In the genomic region with DNA sequence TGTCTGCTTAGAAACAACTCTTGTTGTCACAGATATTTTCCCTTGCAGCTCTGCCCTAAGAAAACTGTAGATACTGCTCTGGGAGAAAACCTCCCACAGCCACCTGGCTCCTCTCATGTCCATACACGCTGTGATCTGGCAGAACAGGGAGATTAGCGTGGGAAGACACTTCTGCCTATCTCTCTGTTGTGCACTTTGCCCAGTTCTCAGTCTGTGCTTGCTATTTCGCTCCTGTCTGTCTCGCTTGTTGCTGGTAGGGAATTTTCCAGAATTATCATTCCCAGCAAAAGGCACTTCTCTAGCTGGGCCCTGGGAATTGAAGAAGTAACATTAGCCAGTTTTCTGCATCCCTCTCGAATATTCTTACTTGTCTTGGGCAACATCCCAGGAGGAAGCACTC, we compare ENCODE assay signal across 14 cellular contexts. TPM values are rescaled to one million over a fixed set of nuclear protein-coding genes. Genes with fewer than 3 reads are reported as not detected.
DNase-seq lines count a peak whose midpoint lies in the region; ATAC-seq, FAIRE-seq and TF ChIP-seq lines count a peak whose summit lies in the region.
"Had no signal": no experiment of that assay in that cellular context is flagged by ENCODE, and none has a peak within 500 bp of the region (broad histone marks: within the 10 kb centered on the region; RNA-seq: fewer than 3 reads in every experiment).

No MANE protein-coding gene starts in this region.

- 60% methylated on average over 4 of the region's 5 CpGs for WGBS in mesenchymal stem cell

- no peak for ATAC-seq in HG03442 (IDR thresholded peaks at IDR 0.05; ENCODE audit: unreplicated experiment)
- ATAC-seq in GM18498 (IDR thresholded peaks at IDR 0.05; ENCODE audit: unreplicated experiment) = no peak
- no peak for ATAC-seq in HG02763 (IDR thresholded peaks at IDR 0.05; ENCODE audit: unreplicated experiment)
- ATAC-seq: activated CD8-positive, alpha-beta T cell treated with anti-CD3 and anti-CD28 coated beads for 36 hours; GM12878 had no signal

- no peak overlapping the region for H3K18ac ChIP-seq in mesenchymal stem cell (ENCODE audit: low read depth in 1 of 2, low read length in 2 of 2)

- no peaks in the 10 kb centered on the region for H3K9me3 ChIP-seq in skeletal muscle tissue (ENCODE audit: control insufficient read depth in 3 of 3, low read length in 3 of 3)
- H3K9me3 ChIP-seq in mesenchymal stem cell (ENCODE audit: control insufficient read depth, low read length) = no peaks in the 10 kb centered on the region
- H3K9me3 ChIP-seq: SJSA1 had no signal

- H3K36me3 ChIP-seq in bronchial epithelial cell (ENCODE audit: control insufficient read depth, insufficient read depth, low read length) (no peaks in the 10 kb centered on the region), skeletal muscle tissue (ENCODE audit: control insufficient read depth in 3 of 3, insufficient read depth in 3 of 3, low read length in 3 of 3) (no peaks in the 10 kb centered on the region), mesenchymal stem cell (ENCODE audit: control insufficient read depth in 1 of 2, insufficient read depth in 2 of 2, low read depth in 1 of 2, low read length in 2 of 2) (no peaks in the 10 kb centered on the region)
- H3K36me3 ChIP-seq: SJSA1 had no signal

- H3K79me1 ChIP-seq in mesenchymal stem cell (replicated peaks; ENCODE audit: low read length, poor library complexity, severe bottlenecking) = no peaks in the 10 kb centered on the region

- no peak overlapping the region for H2BK5ac ChIP-seq in mesenchymal stem cell (ENCODE audit: low read depth, low read length, poor library complexity, severe bottlenecking)

- no peak overlapping the region for H4K91ac ChIP-seq in mesenchymal stem cell (ENCODE audit: low read length)

- no peak overlapping the region for H3K4ac ChIP-seq in mesenchymal stem cell (ENCODE audit: low read depth in 1 of 2, low read length in 2 of 2)

- H3K14ac ChIP-seq in mesenchymal stem cell (ENCODE audit: low read length in 2 of 2) = no peak overlapping the region

- no peak overlapping the region for H2BK15ac ChIP-seq in mesenchymal stem cell (ENCODE audit: low read depth, poor library complexity, severe bottlenecking)

- H2AFZ ChIP-seq in mesenchymal stem cell (ENCODE audit: low read depth, low read length) = no peak overlapping the region

- H3K27me3 ChIP-seq in bronchial epithelial cell (ENCODE audit: control insufficient read depth, insufficient read depth, low read length) (no peaks in the 10 kb centered on the region), layer of hippocampus (ENCODE audit: control insufficient read depth, insufficient read depth, low read length) (no peaks in the 10 kb centered on the region), skeletal muscle tissue (ENCODE audit: control insufficient read depth in 3 of 3, insufficient read depth in 3 of 3, low read length in 3 of 3) (no peaks in the 10 kb centered on the region), mesenchymal stem cell (ENCODE audit: control insufficient read depth in 1 of 2, insufficient read depth in 1 of 2, low read length in 2 of 2) (peaks cover 19 to 50% of the 10 kb centered on the region in 2 experiments)

- no peak overlapping the region for H3K23ac ChIP-seq in mesenchymal stem cell (ENCODE audit: low read length in 2 of 2)

- H3K4me1 ChIP-seq in skeletal muscle tissue (ENCODE audit: control insufficient read depth in 3 of 3, insufficient read depth in 3 of 3, low read length in 3 of 3) (peaks cover 0 to 9% (median 7%) of the 10 kb centered on the region in 3 donors), mesenchymal stem cell (ENCODE audit: control insufficient read depth, insufficient read depth, low read depth, low read length) (no peaks in the 10 kb centered on the region)
- H3K4me1 ChIP-seq: SJSA1 had no signal

- TF ChIP-seq CTCF in bronchial epithelial cell (IDR thresholded peaks at IDR 0.05; ENCODE audit: insufficient read depth, low read length, severe bottlenecking) = no peak

- peak; percentile 23 for FAIRE-seq in bronchial epithelial cell (lab: Jason Lieb, UNC)
- FAIRE-seq: GM12878 had no signal

- H2AK5ac ChIP-seq in mesenchymal stem cell (ENCODE audit: low read length, severe bottlenecking) = no peak overlapping the region

- H4K8ac ChIP-seq in mesenchymal stem cell (ENCODE audit: low read length) = no peak overlapping the region

- peak overlapping the region; percentile 5 to 23 (median 8) for H3K9ac ChIP-seq in skeletal muscle tissue (ENCODE audit: low read depth in 1 of 3, low read length in 3 of 3)
- no peak overlapping the region for H3K9ac ChIP-seq in mesenchymal stem cell (ENCODE audit: low read length)

- H3K4me3 ChIP-seq in bronchial epithelial cell (ENCODE audit: low read depth, low read length) (no peak overlapping the region), skeletal muscle tissue (ENCODE audit: low read length in 3 of 3) (peak overlapping the region in 1 of 3 donors; percentile 22), mesenchymal stem cell (ENCODE audit: insufficient read depth in 1 of 2, low read depth in 1 of 2, low read length in 2 of 2) (no peak overlapping the region)
- H3K4me3 ChIP-seq: GM12878, SJSA1 had no signal

- H2BK120ac ChIP-seq in mesenchymal stem cell (ENCODE audit: low read depth, low read length) = no peak overlapping the region

- no peak overlapping the region for H3K4me2 ChIP-seq in mesenchymal stem cell (ENCODE audit: low read length, poor library complexity, severe bottlenecking)

- peak; percentile 59 for DNase-seq in NCI-H1694 treated with DMSO at 0.1 percent for 48 hours (lab: John Stamatoyannopoulos, UW)
- peak; percentile 32 for DNase-seq in bronchial epithelial cell (ENCODE audit: low read depth)
- no peak for DNase-seq in mesenchymal stem cell
- DNase-seq: activated CD8-positive, alpha-beta T cell treated with anti-CD3 and anti-CD28 coated beads for 36 hours; AML-193; endodermal cell; kidney glomerular epithelial cell had no signal

- no peak overlapping the region for H2BK12ac ChIP-seq in mesenchymal stem cell (ENCODE audit: low read length in 2 of 2)

- H3K27ac ChIP-seq in layer of hippocampus (ENCODE audit: low read depth, low read length) (peak overlapping the region; percentile 23), skeletal muscle tissue (ENCODE audit: low read depth, low read length) (peak overlapping the region; percentile 13), mesenchymal stem cell (ENCODE audit: low read length, poor library complexity, severe bottlenecking) (no peak overlapping the region)
- H3K27ac ChIP-seq: SJSA1 had no signal

RNA-seq across cellular contexts. Expression of gene GATM, which starts 8.1 kb away (rescaled TPM):
- 1.0 and 1.3 TPM in 2 replicates for total RNA-seq in bronchial epithelial cell
- total RNA-seq in skeletal muscle tissue = 309 TPM
- 0.10 TPM for polyA plus RNA-seq in mesenchymal stem cell (2013, experiment 1 of 2)
- 0.12 TPM for polyA plus RNA-seq in mesenchymal stem cell (2013, experiment 2 of 2)
- total RNA-seq: SJSA1 had no signal

Comparison
In these comparisons a context has a peak if more than half of its experiments do, and no peak if none do; other contexts are left out.
1. RNA of gene GATM, which starts 8.1 kb away (total RNA-seq): 309 TPM in skeletal muscle tissue (single experiment); 1.0 to 1.3 TPM in bronchial epithelial cell; every median in the first group is over 100 times any median in the second.